ENCODE assay signal across 25 cellular contexts in genomic region chr15:52158084-52158765, GRCh38. TPM values are rescaled to one million over a fixed set of nuclear protein-coding genes. Genes with fewer than 3 reads are reported as not detected.
DNase-seq lines count a peak whose midpoint lies in the region; ATAC-seq, FAIRE-seq and TF ChIP-seq lines count a peak whose summit lies in the region.
"Had no signal": no experiment of that assay in that cellular context is flagged by ENCODE, and none has a peak within 500 bp of the region (broad histone marks: within the 10 kb centered on the region; RNA-seq: fewer than 3 reads in every experiment).

No MANE protein-coding gene starts in this region.

- H3K4me1 Mint-ChIP-seq in IgD-negative memory B cell = peaks cover 4 to 9% (median 6%) of the 10 kb centered on the region in 3 donors
- peaks cover 5% of the 10 kb centered on the region for H3K4me1 Mint-ChIP-seq in astrocyte (ENCODE audit: low read depth, unreplicated experiment)

- FAIRE-seq in astrocyte (lab: Jason Lieb, UNC) = no peak
- FAIRE-seq: G401.6, GM19239, H1 had no signal

- H4K20me1 ChIP-seq in astrocyte (ENCODE audit: insufficient read depth, low read length) = no peaks in the 10 kb centered on the region

- H3K36me3 ChIP-seq in astrocyte (ENCODE audit: insufficient read depth, low read length) (no peaks in the 10 kb centered on the region), testis (ENCODE audit: low read depth, missing control alignments) (no peaks in the 10 kb centered on the region), H7 (replicated peaks; ENCODE audit: control insufficient read depth, insufficient read depth, low read length) (no peaks in the 10 kb centered on the region; the same call in 1 of the 2 replicates)

- H3K9ac ChIP-seq in astrocyte (ENCODE audit: low read length) = no peak overlapping the region

- H3K27ac Mint-ChIP-seq in IgD-negative memory B cell (peak overlapping the region in 2 of 3 donors; percentile 12 to 31), astrocyte (ENCODE audit: unreplicated experiment) (no peak overlapping the region)
- H3K27ac Mint-ChIP-seq: CD4-positive, alpha-beta memory T cell had no signal

- 79 to 82% methylated on average over 10 of the region's 10 CpGs for WGBS in testis, 2 donors

- H3K27ac ChIP-seq in astrocyte (ENCODE audit: low read depth, low read length) (no peak overlapping the region), testis (no peak overlapping the region)

- no peak for TF ChIP-seq POLR2A in testis (IDR thresholded peaks at IDR 0.05)

- no peak for TF ChIP-seq CTCF in astrocyte (IDR thresholded peaks at IDR 0.05; ENCODE audit: insufficient read depth, low read depth, low read length)
- TF ChIP-seq CTCF in testis (IDR thresholded peaks at IDR 0.05) = no peak

- H3K9me3 Mint-ChIP-seq in IgD-negative memory B cell (no peaks in the 10 kb centered on the region), astrocyte (ENCODE audit: unreplicated experiment) (no peaks in the 10 kb centered on the region)
- H3K9me3 Mint-ChIP-seq: CD4-positive, alpha-beta memory T cell had no signal

- no peaks in the 10 kb centered on the region for H3K79me2 ChIP-seq in astrocyte (ENCODE audit: insufficient read depth, low read length)

- DNase-seq in astrocyte (ENCODE audit: low read depth) (no peak), head of caudate nucleus (peak in 31 of 42 donors; percentile 19 to 88 (median 64)), testis (peak; percentile 3), SW480 (ENCODE audit: low spot score) (no peak), H7 (no peak)
- DNase-seq: C1 segment of cervical spinal cord; CD4-positive, alpha-beta memory T cell; COR-L47; NCI-H1105; NCI-H1436 treated with DMSO at 0.1 percent for 48 hours; NCI-H1930; NCI-H2107; NCI-H446 treated with DMSO at 0.1 percent for 48 hours; NCI-H526; NCI-H82; NK-92 treated with Interleukin-12 subunit alpha and Interleukin-12 subunit beta, amount 100 ng/mL, for 24 hours; PC-3; RPMI8226; SHP77 treated with DMSO at 0.1 percent for 48 hours had no signal

- no peak overlapping the region for H2AFZ ChIP-seq in astrocyte (ENCODE audit: low read depth, low read length)

- intact Hi-C loops in head of caudate nucleus (cut with DNase I) (no loop called here), testis (cut with DNase I; ENCODE audit: low total_unique reads) (no loop called here)

- H3K4me2 ChIP-seq in astrocyte (ENCODE audit: low read length) = no peak overlapping the region

- no peaks in the 10 kb centered on the region for H3K27me3 Mint-ChIP-seq in IgD-negative memory B cell
- H3K27me3 Mint-ChIP-seq in astrocyte (ENCODE audit: low read depth, unreplicated experiment) = no peaks in the 10 kb centered on the region
- H3K27me3 Mint-ChIP-seq: CD4-positive, alpha-beta memory T cell had no signal

- H3K36me3 Mint-ChIP-seq in IgD-negative memory B cell = peaks cover 5% of the 10 kb centered on the region
- peaks cover 12% of the 10 kb centered on the region for H3K36me3 Mint-ChIP-seq in astrocyte (ENCODE audit: low read depth, unreplicated experiment)

- ATAC-seq in GM18867 (IDR thresholded peaks at IDR 0.05; ENCODE audit: unreplicated experiment) = no peak
- ATAC-seq: PC-3 had no signal

- H3K27me3 ChIP-seq in astrocyte (ENCODE audit: insufficient read depth, low read length) (no peaks in the 10 kb centered on the region), testis (no peaks in the 10 kb centered on the region), H7 (ENCODE audit: control insufficient read depth, insufficient read depth, low read length) (no peaks in the 10 kb centered on the region)

- peaks cover 7% of the 10 kb centered on the region for H3K4me1 ChIP-seq in astrocyte (ENCODE audit: insufficient read depth, low read length)
- H3K4me1 ChIP-seq in testis = peaks cover 20% of the 10 kb centered on the region

- H3K4me3 Mint-ChIP-seq in IgD-negative memory B cell = peak overlapping the region in 1 of 4 donors; percentile 51
- H3K4me3 Mint-ChIP-seq in astrocyte (ENCODE audit: unreplicated experiment) = peak overlapping the region; percentile 16
- H3K4me3 Mint-ChIP-seq: CD4-positive, alpha-beta memory T cell had no signal

- H3K4me3 ChIP-seq in astrocyte (ENCODE audit: insufficient read depth, low read depth, low read length) (no peak overlapping the region), testis (no peak overlapping the region), H7 (ENCODE audit: insufficient read depth, low read depth, low read length) (no peak overlapping the region)

- H3K9me3 ChIP-seq in astrocyte (ENCODE audit: insufficient read depth, low read depth, low read length) = no peaks in the 10 kb centered on the region
- H3K9me3 ChIP-seq in testis = no peaks in the 10 kb centered on the region

RNA-seq across cellular contexts. Expression of gene GNB5, which starts 33.0 kb away (rescaled TPM):
- polyA plus RNA-seq in IgD-negative memory B cell = 83.2 TPM
- total RNA-seq in astrocyte = 25.6 and 27.6 TPM in 2 replicates
- 10 to 100 TPM; 65.4 to 82.3 TPM for total RNA-seq in testis
- polyA plus RNA-seq in testis (ENCODE audit: insufficient read depth, low read depth, low replicate concordance) = 37.1 TPM
- 23.9 and 28.6 TPM in 2 replicates for total RNA-seq in H7 (2014; rRNA removed; shearing (Covaris generic))

RNA-seq across cellular contexts. Expression of gene BCL2L10, which starts 45.6 kb away (rescaled TPM):
- polyA plus RNA-seq in IgD-negative memory B cell = 0.59 TPM
- not detected in 2 replicates for total RNA-seq in astrocyte
- total RNA-seq in testis = under 1 TPM; 0.37 to 0.39 TPM
- polyA plus RNA-seq in testis (ENCODE audit: insufficient read depth, low read depth, low replicate concordance) = not detected
- total RNA-seq in H7 (2014; rRNA removed; shearing (Covaris generic)) = not detected in 2 replicates
- total RNA-seq: A673, H1, PC-3 had no signal
- polyA plus RNA-seq: CD4-positive, alpha-beta memory T cell had no signal

Comparison
In these comparisons a context has a peak if more than half of its experiments do, and no peak if none do; other contexts are left out.
1. DNase-seq: peak in head of caudate nucleus (31 of 42) and testis (single experiment); none in astrocyte (single experiment), SW480 (single experiment) and H7 (single experiment).